In the genomic region with DNA sequence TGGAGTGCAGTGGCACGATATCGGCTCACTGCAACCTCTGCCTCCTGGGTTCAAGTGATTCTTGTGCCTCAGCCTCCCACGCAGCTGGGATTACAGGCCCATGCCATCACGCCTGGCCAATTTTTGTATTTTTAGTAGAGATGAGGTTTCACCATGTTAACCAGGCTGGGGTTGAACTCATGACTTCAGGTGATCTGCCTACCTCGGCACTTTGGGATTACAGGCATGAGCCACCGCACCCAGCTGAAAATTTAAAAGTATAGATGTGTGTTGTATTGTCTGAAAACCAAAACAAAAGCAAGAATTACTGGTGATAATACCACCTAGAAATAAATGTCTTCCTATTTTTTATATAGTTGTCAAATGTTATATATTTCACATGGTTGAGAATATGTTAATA, we compare ENCODE assay signal across 17 cellular contexts.
DNase-seq lines count a peak whose midpoint lies in the region; ATAC-seq and TF ChIP-seq lines count a peak whose summit lies in the region.
"Had no signal": no experiment of that assay in that cellular context is flagged by ENCODE, and none has a peak within 500 bp of the region (broad histone marks: within the 10 kb centered on the region; RNA-seq: fewer than 3 reads in every experiment).

No MANE protein-coding gene starts in this region.

- no peak overlapping the region for H3K9ac ChIP-seq in IMR-90 (ENCODE audit: low read depth, low read length)

- H3K4me3 Mint-ChIP-seq in type B pancreatic cell = no peak overlapping the region
- H3K4me3 Mint-ChIP-seq in activated CD4-positive, alpha-beta memory T cell treated with anti-CD3 and anti-CD28 coated beads, Interleukin-2, amount 10 ng/mL, durations not matched to agents 7 days and 5 days = no peak overlapping the region
- H3K4me3 Mint-ChIP-seq: CD4-positive, alpha-beta memory T cell; HFFc6 had no signal

- H3K4me1 ChIP-seq in IMR-90 (ENCODE audit: control insufficient read depth, insufficient read depth, low read length) (peaks cover 14% of the 10 kb centered on the region), ascending aorta (peaks cover 0 to 20% of the 10 kb centered on the region in 2 donors)

- H3K14ac ChIP-seq in IMR-90 (replicated peaks; ENCODE audit: low read depth, low read length) = no peak overlapping the region

- no peaks in the 10 kb centered on the region for H3K9me3 Mint-ChIP-seq in type B pancreatic cell
- no peaks in the 10 kb centered on the region for H3K9me3 Mint-ChIP-seq in activated CD4-positive, alpha-beta memory T cell treated with anti-CD3 and anti-CD28 coated beads, Interleukin-2, amount 10 ng/mL, durations not matched to agents 7 days and 5 days
- H3K9me3 Mint-ChIP-seq: CD4-positive, alpha-beta memory T cell; HFFc6 had no signal

- DNase-seq in IMR-90 (no peak), ascending aorta (ENCODE audit: low spot score in 2 of 2) (no peak), left kidney (ENCODE audit: low read depth, low spot score) (peak; percentile 21), middle frontal gyrus (ENCODE audit: extremely low spot score, low spot score) (no peak), type B pancreatic cell (ENCODE audit: extremely low spot score, unreplicated experiment) (no peak)
- DNase-seq in activated CD4-positive, alpha-beta memory T cell treated with anti-CD3 and anti-CD28 coated beads, Interleukin-2, amount 10 ng/mL, durations not matched to agents 7 days and 5 days = no peak
- DNase-seq: 8988T; C1 segment of cervical spinal cord; Calu3; CD4-positive, alpha-beta memory T cell; COR-L47; DND-41; GOT3; HFFc6 had no signal

- no peak for TF ChIP-seq RAD21 in IMR-90 (IDR thresholded peaks at IDR 0.05; ENCODE audit: low read length)

- H3K4me3 ChIP-seq in IMR-90 (ENCODE audit: insufficient read depth, low read depth, low read length) (no peak overlapping the region), ascending aorta (no peak overlapping the region)
- H3K4me3 ChIP-seq: GM12878, HAP-1 had no signal

- H3K27ac Mint-ChIP-seq in type B pancreatic cell = no peak overlapping the region
- no peak overlapping the region for H3K27ac Mint-ChIP-seq in activated CD4-positive, alpha-beta memory T cell treated with anti-CD3 and anti-CD28 coated beads, Interleukin-2, amount 10 ng/mL, durations not matched to agents 7 days and 5 days
- H3K27ac Mint-ChIP-seq: CD4-positive, alpha-beta memory T cell; HFFc6 had no signal

- H3K4me1 Mint-ChIP-seq in type B pancreatic cell (ENCODE audit: unreplicated experiment) = peaks cover 46% of the 10 kb centered on the region
- peaks cover 25% of the 10 kb centered on the region for H3K4me1 Mint-ChIP-seq in activated CD4-positive, alpha-beta memory T cell treated with anti-CD3 and anti-CD28 coated beads, Interleukin-2, amount 10 ng/mL, durations not matched to agents 7 days and 5 days

- H3K23ac ChIP-seq in IMR-90 (ENCODE audit: low read depth, low read length) = no peak overlapping the region

- no peak overlapping the region for H2AK5ac ChIP-seq in IMR-90 (ENCODE audit: low read depth, low read length)

- H3K18ac ChIP-seq in IMR-90 (ENCODE audit: low read depth, low read length) = no peak overlapping the region

- no peak overlapping the region for H2AK9ac ChIP-seq in IMR-90 (replicated peaks; ENCODE audit: low read depth, low read length, poor library complexity)

- H3K4ac ChIP-seq in IMR-90 (ENCODE audit: low read depth, low read length) = no peak overlapping the region

- CTCF ChIA-PET in IMR-90 (lab: Yijun Ruan, JAX) = interaction anchor here (1.5 kb wide), 1 partner anchor 14 kb away, joined by 3 read pairs; no protein-coding TSS in a partner anchor
- CTCF ChIA-PET in activated CD4-positive, alpha-beta memory T cell treated with anti-CD3 and anti-CD28 coated beads, Interleukin-2, amount 10 ng/mL, durations not matched to agents 7 days and 5 days (lab: Charles Lee) = no interaction called here

- H2BK5ac ChIP-seq in IMR-90 (ENCODE audit: low read depth, low read length, poor library complexity, severe bottlenecking) = no peak overlapping the region

- TF ChIP-seq POLR2A in IMR-90 (IDR thresholded peaks at IDR 0.05; ENCODE audit: low read depth, low read length) = no peak

- dilution Hi-C loops in IMR-90 (cut with HindIII; ENCODE audit: low sequenced_read_pairs, unreplicated experiment) = no loop called here

- no peak overlapping the region for H3K4me2 ChIP-seq in IMR-90 (ENCODE audit: low read depth, low read length)

- no peak for ATAC-seq in IMR-90 (ENCODE audit: low read depth)
- ATAC-seq in GM19035 (IDR thresholded peaks at IDR 0.05; ENCODE audit: unreplicated experiment) = no peak
- ATAC-seq: GM12878 had no signal

- H3K36me3 ChIP-seq in IMR-90 (ENCODE audit: control insufficient read depth, insufficient read depth, low read length) (no peaks in the 10 kb centered on the region), ascending aorta (no peaks in the 10 kb centered on the region)
- H3K36me3 ChIP-seq: HAP-1 had no signal

- no peak overlapping the region for H3K56ac ChIP-seq in IMR-90 (ENCODE audit: extremely low read depth, insufficient read depth, low read length)

- 100% methylated on average over 2 of the region's 6 CpGs; no CpG with 5 or more reads in 1 of the 2 experiments for WGBS in IMR-90 (ENCODE audit: extremely low coverage in 2 of 2, insufficient read length in 1 of 2), 2 experiments

- no peak overlapping the region for H2AFZ ChIP-seq in IMR-90 (replicated peaks; ENCODE audit: low read length, poor library complexity)

- POLR2A ChIA-PET in IMR-90 (lab: Charles Lee; ENCODE audit: unreplicated experiment) = no interaction called here
- POLR2A ChIA-PET in activated CD4-positive, alpha-beta memory T cell treated with anti-CD3 and anti-CD28 coated beads, Interleukin-2, amount 10 ng/mL, durations not matched to agents 7 days and 5 days (lab: Charles Lee) = no interaction called here

- H4K5ac ChIP-seq in IMR-90 (ENCODE audit: low read depth, low read length) = no peak overlapping the region

- peaks cover 5% of the 10 kb centered on the region for H3K36me3 Mint-ChIP-seq in type B pancreatic cell
- no peaks in the 10 kb centered on the region for H3K36me3 Mint-ChIP-seq in activated CD4-positive, alpha-beta memory T cell treated with anti-CD3 and anti-CD28 coated beads, Interleukin-2, amount 10 ng/mL, durations not matched to agents 7 days and 5 days (ENCODE audit: low read depth)

- H2BK20ac ChIP-seq in IMR-90 (ENCODE audit: low read depth, low read length) = no peak overlapping the region

- H3K27me3 ChIP-seq in IMR-90 (ENCODE audit: control insufficient read depth, insufficient read depth, low read length) (no peaks in the 10 kb centered on the region), ascending aorta (no peaks in the 10 kb centered on the region)

- H4K20me1 ChIP-seq in IMR-90 (ENCODE audit: insufficient read depth, low read length) = no peaks in the 10 kb centered on the region

- in situ Hi-C loops in IMR-90 (cut with MboI; ENCODE audit: low sequenced_read_pairs) = no loop called here

- TF ChIP-seq CTCF in IMR-90 (conservative IDR thresholded peaks at IDR 0.05; ENCODE audit: low read depth, low read length) (no peak), ascending aorta (IDR thresholded peaks at IDR 0.05) (no peak), type B pancreatic cell (conservative IDR thresholded peaks at IDR 0.05) (no peak)

- H3K9me3 ChIP-seq in IMR-90 (ENCODE audit: control insufficient read depth, insufficient read depth, low read length) (no peaks in the 10 kb centered on the region), ascending aorta (no peaks in the 10 kb centered on the region)
- H3K9me3 ChIP-seq: HAP-1 had no signal

- no peak overlapping the region for H2BK120ac ChIP-seq in IMR-90 (ENCODE audit: low read depth, low read length)

- no peak overlapping the region for H4K8ac ChIP-seq in IMR-90 (ENCODE audit: low read depth in 2 of 2, low read length in 2 of 2)

- H3K9me1 ChIP-seq in IMR-90 (ENCODE audit: insufficient read depth, low read length) = peaks cover 10% of the 10 kb centered on the region

- no peak overlapping the region for H2BK15ac ChIP-seq in IMR-90 (ENCODE audit: low read depth, low read length)

- peaks cover 0 to 7% of the 10 kb centered on the region in 2 experiments; a peak in 1 of 4 replicates for H3K79me1 ChIP-seq in IMR-90 (ENCODE audit: low read depth in 1 of 2, low read length in 2 of 2)

- intact Hi-C loops in IMR-90 (cut with micrococcal nuclease) (no loop called here), ascending aorta (cut with DNase I) (no loop called here)

- no peak overlapping the region for H4K91ac ChIP-seq in IMR-90 (ENCODE audit: insufficient read depth, low read depth, low read length)

- no peak overlapping the region for H3K27ac ChIP-seq in IMR-90 (ENCODE audit: insufficient read depth, low read length)
- peak overlapping the region; percentile 10 to 24 for H3K27ac ChIP-seq in ascending aorta

- BruUV-seq in IMR-90 (replicated peaks; lab: Mats Ljungman, UMichigan) = no TSS peak

- no peaks in the 10 kb centered on the region for H3K27me3 Mint-ChIP-seq in type B pancreatic cell
- peaks cover under 1% of the 10 kb centered on the region for H3K27me3 Mint-ChIP-seq in activated CD4-positive, alpha-beta memory T cell treated with anti-CD3 and anti-CD28 coated beads, Interleukin-2, amount 10 ng/mL, durations not matched to agents 7 days and 5 days

TF ChIP-seq in IMR-90, 13 proteins besides CTCF, POLR2A, EP300 and RAD21:
- 0 out of 2 replicates have a peak, but pooled peaks have one; percentile 18 for TF ChIP-seq MAFK (IDR thresholded peaks at IDR 0.05; ENCODE audit: low read depth, low read length)
- TF ChIP-seq, protein P1, sequence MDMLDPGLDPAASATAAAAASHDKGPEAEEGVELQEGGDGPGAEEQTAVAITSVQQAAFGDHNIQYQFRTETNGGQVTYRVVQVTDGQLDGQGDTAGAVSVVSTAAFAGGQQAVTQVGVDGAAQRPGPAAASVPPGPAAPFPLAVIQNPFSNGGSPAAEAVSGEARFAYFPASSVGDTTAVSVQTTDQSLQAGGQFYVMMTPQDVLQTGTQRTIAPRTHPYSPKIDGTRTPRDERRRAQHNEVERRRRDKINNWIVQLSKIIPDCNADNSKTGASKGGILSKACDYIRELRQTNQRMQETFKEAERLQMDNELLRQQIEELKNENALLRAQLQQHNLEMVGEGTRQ (IDR thresholded peaks at IDR 0.05; ENCODE audit: low read depth, low read length) = no peak
